Comparison of ENCODE assay signal across 11 cellular contexts in genomic region chr1:206715552-206716518, GRCh38. TPM values are rescaled to one million over a fixed set of nuclear protein-coding genes. Genes with fewer than 3 reads are reported as not detected.
DNase-seq lines count a peak whose midpoint lies in the region; TF ChIP-seq lines count a peak whose summit lies in the region.
"Had no signal": no experiment of that assay in that cellular context is flagged by ENCODE, and none has a peak within 500 bp of the region (broad histone marks: within the 10 kb centered on the region; RNA-seq: fewer than 3 reads in every experiment).

No MANE protein-coding gene starts in this region.

- intact Hi-C loops in breast epithelium (cut with DNase I; ENCODE audit: low total_unique reads), result no loop called here

- no peak overlapping the region for H3K4me3 Mint-ChIP-seq in nephron progenitor cell
- H3K4me3 Mint-ChIP-seq: neural crest cell had no signal

- H3K36me3 ChIP-seq in BLaER1 (peaks cover 32% of the 10 kb centered on the region; the same call in 1 of the 2 replicates), breast epithelium (no peaks in the 10 kb centered on the region), H7 (replicated peaks; ENCODE audit: control insufficient read depth, insufficient read depth, low read length) (no peaks in the 10 kb centered on the region)

- H4K20me1 ChIP-seq in BLaER1, result peaks cover 100% of the 10 kb centered on the region

- no peaks in the 10 kb centered on the region for H3K9me3 Mint-ChIP-seq in nephron progenitor cell
- H3K9me3 Mint-ChIP-seq: neural crest cell had no signal

- H3K27ac Mint-ChIP-seq in nephron progenitor cell, result peak overlapping the region; percentile 60

- H3K9me3 ChIP-seq in BLaER1 (no peaks in the 10 kb centered on the region), breast epithelium (no peaks in the 10 kb centered on the region)

- peak overlapping the region; percentile 67 for H3K4me2 ChIP-seq in BLaER1

- no peak for TF ChIP-seq POLR2A in breast epithelium (IDR thresholded peaks at IDR 0.05)

- no peak for TF ChIP-seq CTCF in breast epithelium (IDR thresholded peaks at IDR 0.05)
- TF ChIP-seq CTCF in nephron progenitor cell (IDR thresholded peaks at IDR 0.05), result no peak

- H3K27me3 ChIP-seq in BLaER1 (no peaks in the 10 kb centered on the region), breast epithelium (no peaks in the 10 kb centered on the region), H7 (ENCODE audit: control insufficient read depth, insufficient read depth, low read length) (no peaks in the 10 kb centered on the region)

- H3K4me3 ChIP-seq in BLaER1 (no peak overlapping the region), breast epithelium (no peak overlapping the region), H7 (ENCODE audit: insufficient read depth, low read depth, low read length) (no peak overlapping the region)

- peak overlapping the region; percentile 1; the same call in 1 of the 2 replicates for H3K9ac ChIP-seq in BLaER1

- DNase-seq in MV-4-11 (lab: John Stamatoyannopoulos, UW), result peak; percentile 13
- DNase-seq in breast epithelium (ENCODE audit: low spot score in 2 of 2), result no peak
- DNase-seq in nephron progenitor cell, result no peak
- DNase-seq in NCI-H1105 treated with DMSO at 0.1 percent for 48 hours (lab: John Stamatoyannopoulos, UW), result no peak
- DNase-seq in kidney tubule cell (ENCODE audit: low spot score), result no peak
- DNase-seq in glomerular visceral epithelial cell (ENCODE audit: extremely low spot score), result no peak
- no peak for DNase-seq in H7
- DNase-seq: activated CD4-positive, alpha-beta T cell treated with anti-CD3 and anti-CD28 coated beads, Interleukin-2, amount 50 U/mL, for 48 hours; COR-L47 had no signal

- H3K27ac ChIP-seq in BLaER1, result peak overlapping the region; percentile 47
- H3K27ac ChIP-seq in breast epithelium, result peak overlapping the region; percentile 36 to 90

- peaks cover 64% of the 10 kb centered on the region for H3K4me1 Mint-ChIP-seq in nephron progenitor cell

- H3K4me1 ChIP-seq in BLaER1 (peaks cover 98% of the 10 kb centered on the region), breast epithelium (peaks cover 4 to 10% of the 10 kb centered on the region in 2 donors)

- no peaks in the 10 kb centered on the region for H3K27me3 Mint-ChIP-seq in nephron progenitor cell (ENCODE audit: low read depth, poor library complexity)

- peaks cover 5% of the 10 kb centered on the region for H3K36me3 Mint-ChIP-seq in nephron progenitor cell (ENCODE audit: low read depth)

RNA-seq across cellular contexts. Expression of gene MAPKAPK2, which starts 31.1 kb away (rescaled TPM):
- total RNA-seq in breast epithelium, result 10 to 100 TPM; 47.4 to 69.2 (median 67.2) TPM
- 67.7 and 77.8 TPM in 2 replicates for total RNA-seq in H7 (2014; rRNA removed; shearing (Covaris generic))

RNA-seq across cellular contexts. Expression of gene IL19, which starts 54.7 kb away (rescaled TPM):
- total RNA-seq in breast epithelium, result not detected
- total RNA-seq in H7 (2014; rRNA removed; shearing (Covaris generic)), result not detected in 2 replicates
- total RNA-seq: neural crest cell had no signal

RNA-seq across cellular contexts. Expression of gene IL10, which starts 56.5 kb away (rescaled TPM):
- total RNA-seq in breast epithelium, result 1 to 10 TPM in 2 of 3 donors, under 1 TPM in 1; 0.98 to 5.3 (median 4.3) TPM
- total RNA-seq in H7 (2014; rRNA removed; shearing (Covaris generic)), result not detected in 2 replicates
- total RNA-seq: neural crest cell had no signal
